Comparison of ENCODE assay signal across 8 cellular contexts in genomic region chr17:59154335-59154720, GRCh38. TPM values are rescaled to one million over a fixed set of nuclear protein-coding genes. Genes with fewer than 3 reads are reported as not detected.
DNase-seq lines count a peak whose midpoint lies in the region; ATAC-seq lines count a peak whose summit lies in the region.

No MANE protein-coding gene starts in this region.

- peak overlapping the region; percentile 92 for H4K91ac ChIP-seq in trophoblast cell (ENCODE audit: low read depth, low read length)

- H3K9me3 Mint-ChIP-seq in activated CD4-positive, alpha-beta memory T cell treated with anti-CD3 and anti-CD28 coated beads, Interleukin-2, amount 10 ng/mL, durations not matched to agents 7 days and 5 days, result no peaks in the 10 kb centered on the region

- peak overlapping the region; percentile 92 for H3K9ac ChIP-seq in trophoblast cell (ENCODE audit: low read length)

- no peaks in the 10 kb centered on the region for H3K27me3 ChIP-seq in trophoblast cell (ENCODE audit: insufficient read depth, low read length)

- H4K12ac ChIP-seq in trophoblast cell (ENCODE audit: low read depth, low read length), result peak overlapping the region; percentile 94

- no peak for ATAC-seq in GM21576 (IDR thresholded peaks at IDR 0.05; ENCODE audit: unreplicated experiment)
- ATAC-seq in GM18861 (IDR thresholded peaks at IDR 0.05; ENCODE audit: unreplicated experiment), result no peak

- peaks cover 4 to 5% of the 10 kb centered on the region in 2 experiments for H3K4me1 ChIP-seq in trophoblast cell (ENCODE audit: control insufficient read depth in 1 of 2, insufficient read depth in 2 of 2, low read length in 2 of 2)

- H3K36me3 ChIP-seq in trophoblast cell (ENCODE audit: control insufficient read depth in 1 of 2, insufficient read depth in 2 of 2, low read length in 2 of 2), result peaks cover 2 to 4% of the 10 kb centered on the region in 2 experiments

- H3K79me2 ChIP-seq in trophoblast cell (ENCODE audit: control insufficient read depth, insufficient read depth, low read length, poor library complexity), result peaks cover 24% of the 10 kb centered on the region

- peak overlapping the region; percentile 79 for H3K4me2 ChIP-seq in trophoblast cell (ENCODE audit: low read length)

- H2BK12ac ChIP-seq in trophoblast cell (ENCODE audit: low read length), result peak overlapping the region; percentile 61

- H3K27me3 Mint-ChIP-seq in activated CD4-positive, alpha-beta memory T cell treated with anti-CD3 and anti-CD28 coated beads, Interleukin-2, amount 10 ng/mL, durations not matched to agents 7 days and 5 days, result no peaks in the 10 kb centered on the region

- H2BK120ac ChIP-seq in trophoblast cell (ENCODE audit: insufficient read depth, low read length, poor library complexity), result peak overlapping the region; percentile 94

- H3K4me1 Mint-ChIP-seq in activated CD4-positive, alpha-beta memory T cell treated with anti-CD3 and anti-CD28 coated beads, Interleukin-2, amount 10 ng/mL, durations not matched to agents 7 days and 5 days, result peaks cover 62% of the 10 kb centered on the region

- POLR2A ChIA-PET in activated CD4-positive, alpha-beta memory T cell treated with anti-CD3 and anti-CD28 coated beads, Interleukin-2, amount 10 ng/mL, durations not matched to agents 7 days and 5 days (lab: Charles Lee), result interaction anchor here (1.0 to 11.5 kb wide), 17 partner anchors 10 to 1147 kb away, joined by 3 to 134 read pairs (median 5); partner anchors contain the start of genes GDPD1, PTRH2, RAD51C and SMG8

- no peak overlapping the region for H3K27ac Mint-ChIP-seq in activated CD4-positive, alpha-beta memory T cell treated with anti-CD3 and anti-CD28 coated beads, Interleukin-2, amount 10 ng/mL, durations not matched to agents 7 days and 5 days

- no CpG with 5 or more reads among the region's 24 CpGs for WGBS in trophoblast cell (ENCODE audit: extremely low coverage, insufficient coverage, insufficient read length)

- H3K9me3 ChIP-seq in trophoblast cell (ENCODE audit: insufficient read depth, low read depth, low read length), result no peaks in the 10 kb centered on the region

- H3K27ac ChIP-seq in trophoblast cell (ENCODE audit: low read depth, low read length), result peak overlapping the region; percentile 99

- H3K79me1 ChIP-seq in trophoblast cell (ENCODE audit: low read length), result peaks cover 12% of the 10 kb centered on the region

- H3K18ac ChIP-seq in trophoblast cell (ENCODE audit: low read length), result peak overlapping the region; percentile 72

- peak overlapping the region; percentile 79 for H2AK5ac ChIP-seq in trophoblast cell (ENCODE audit: low read length)

- no peak overlapping the region for H3K23ac ChIP-seq in trophoblast cell (ENCODE audit: low read length)

- peak; percentile 69 for DNase-seq in NCI-H2196 (lab: John Stamatoyannopoulos, UW; ENCODE audit: unreplicated experiment)
- DNase-seq in NCI-H2196 treated with DMSO at 0.1 percent for 48 hours (lab: John Stamatoyannopoulos, UW; ENCODE audit: unreplicated experiment), result no peak
- peak; percentile 50 for DNase-seq in NCI-H1092 (lab: John Stamatoyannopoulos, UW)
- peak; percentile 55 for DNase-seq in activated CD4-positive, alpha-beta memory T cell treated with anti-CD3 and anti-CD28 coated beads, Interleukin-2, amount 10 ng/mL, durations not matched to agents 7 days and 5 days
- DNase-seq in germinal center (ENCODE audit: low spot score), result peak; percentile 16
- DNase-seq in trophoblast cell, result peak; percentile 39 to 68

- peak overlapping the region; percentile 96 for H2AFZ ChIP-seq in trophoblast cell (ENCODE audit: insufficient read depth, low read length, poor library complexity)

- peak overlapping the region; percentile 97 for H4K8ac ChIP-seq in trophoblast cell (ENCODE audit: low read depth, low read length)

- peak overlapping the region; percentile 97 for H2BK5ac ChIP-seq in trophoblast cell (ENCODE audit: low read depth, low read length, poor library complexity)

- CTCF ChIA-PET in activated CD4-positive, alpha-beta memory T cell treated with anti-CD3 and anti-CD28 coated beads, Interleukin-2, amount 10 ng/mL, durations not matched to agents 7 days and 5 days (lab: Charles Lee), result interaction anchor here (0.7 to 1.0 kb wide), 2 partner anchors 48 to 1295 kb away, joined by 3 to 7 read pairs; partner anchors contain the start of gene TRIM37

- peak overlapping the region; percentile 98 for H3K14ac ChIP-seq in trophoblast cell (ENCODE audit: low read length)

- no peak overlapping the region for H3K4me3 Mint-ChIP-seq in activated CD4-positive, alpha-beta memory T cell treated with anti-CD3 and anti-CD28 coated beads, Interleukin-2, amount 10 ng/mL, durations not matched to agents 7 days and 5 days

- peak overlapping the region; percentile 98 for H3K4ac ChIP-seq in trophoblast cell (ENCODE audit: low read depth, low read length)

- H3K36me3 Mint-ChIP-seq in activated CD4-positive, alpha-beta memory T cell treated with anti-CD3 and anti-CD28 coated beads, Interleukin-2, amount 10 ng/mL, durations not matched to agents 7 days and 5 days (ENCODE audit: low read depth), result peaks cover 40% of the 10 kb centered on the region

- H3K4me3 ChIP-seq in trophoblast cell (ENCODE audit: low read depth, low read length), result peak overlapping the region; percentile 85

RNA-seq across cellular contexts. Expression of gene SKA2, which starts 0.7 kb away (rescaled TPM):
- total RNA-seq in activated CD4-positive, alpha-beta memory T cell treated with anti-CD3 and anti-CD28 coated beads, Interleukin-2, amount 10 ng/mL, durations not matched to agents 7 days and 5 days, result 100 to 1,000 TPM in 1 of 2 experiments, 10 to 100 TPM in 1; 88.1 to 101 TPM
- 172 and 189 TPM in 2 replicates for polyA plus RNA-seq in trophoblast cell (2013)

RNA-seq across cellular contexts. Expression of gene PRR11, which starts 1.2 kb away (rescaled TPM):
- 10 to 100 TPM; 68.2 to 70.6 TPM for total RNA-seq in activated CD4-positive, alpha-beta memory T cell treated with anti-CD3 and anti-CD28 coated beads, Interleukin-2, amount 10 ng/mL, durations not matched to agents 7 days and 5 days
- 66.2 and 70.5 TPM in 2 replicates for polyA plus RNA-seq in trophoblast cell (2013)

RNA-seq across cellular contexts. Expression of gene TRIM37, which starts 47.6 kb away (rescaled TPM):
- total RNA-seq in activated CD4-positive, alpha-beta memory T cell treated with anti-CD3 and anti-CD28 coated beads, Interleukin-2, amount 10 ng/mL, durations not matched to agents 7 days and 5 days, result 10 to 100 TPM; 23.7 to 24.5 TPM
- 17.4 and 18.6 TPM in 2 replicates for polyA plus RNA-seq in trophoblast cell (2013)

RNA-seq across cellular contexts. Expression of gene SMG8, which starts 55.5 kb away (rescaled TPM):
- 10 to 100 TPM; 15.3 to 16.2 TPM for total RNA-seq in activated CD4-positive, alpha-beta memory T cell treated with anti-CD3 and anti-CD28 coated beads, Interleukin-2, amount 10 ng/mL, durations not matched to agents 7 days and 5 days
- 27.1 and 29.0 TPM in 2 replicates for polyA plus RNA-seq in trophoblast cell (2013)
